22 cellular contexts compared by ENCODE assay signal in the genomic region with DNA sequence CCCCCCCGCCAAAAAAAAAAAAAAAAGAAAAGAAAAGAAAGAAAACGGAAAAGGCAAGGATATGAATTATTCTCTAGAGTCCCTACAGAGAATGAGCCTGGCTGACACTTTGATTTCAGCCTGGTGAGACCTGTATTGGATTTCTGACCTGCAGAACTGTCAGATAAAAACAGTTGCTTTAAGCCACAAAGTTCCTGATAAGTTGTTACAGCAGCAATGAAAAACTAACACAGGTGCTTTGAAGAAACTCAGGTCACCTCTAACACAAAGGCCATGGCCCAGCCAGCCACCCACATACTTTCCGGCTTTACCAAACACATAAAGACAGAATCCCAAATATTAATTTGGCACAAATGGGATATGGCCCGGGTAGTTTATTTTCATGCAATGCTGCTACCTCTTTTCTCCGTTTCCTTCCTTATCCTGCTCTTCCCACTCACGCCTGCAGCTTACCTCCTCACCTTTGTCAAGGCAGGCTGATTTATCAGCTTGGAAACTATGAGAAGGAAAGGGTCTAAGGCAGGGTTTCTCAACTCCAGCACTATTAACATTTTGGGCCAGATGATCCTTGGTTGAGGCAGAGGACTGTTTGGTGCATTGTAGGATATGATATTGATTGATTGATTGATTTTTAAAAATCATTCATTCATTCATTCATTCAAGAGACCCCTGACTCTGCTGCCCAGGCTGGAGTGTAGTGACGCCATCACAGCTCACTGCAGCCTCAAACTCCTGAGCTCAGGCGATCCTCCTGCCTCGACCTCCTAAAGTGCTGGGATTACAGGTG.
DNase-seq lines count a peak whose midpoint lies in the region; ATAC-seq, FAIRE-seq and TF ChIP-seq lines count a peak whose summit lies in the region.
"Had no signal": no experiment of that assay in that cellular context is flagged by ENCODE, and none has a peak within 500 bp of the region (broad histone marks: within the 10 kb centered on the region; RNA-seq: fewer than 3 reads in every experiment).

No MANE protein-coding gene starts in this region.

- 100% methylated on average over 4 of the region's 9 CpGs; no CpG with 5 or more reads in 1 of the 2 experiments for WGBS in IMR-90 (ENCODE audit: extremely low coverage in 2 of 2, insufficient read length in 1 of 2), 2 experiments
- WGBS in right lobe of liver (ENCODE audit: insufficient coverage, low coverage, low lambda C conversion rate, missing lambda C conversion rate) = 60% methylated on average over 8 of the region's 9 CpGs

- peaks cover 9% of the 10 kb centered on the region for H3K9me1 ChIP-seq in IMR-90 (ENCODE audit: insufficient read depth, low read length)

- no peak overlapping the region for H3K27ac ChIP-seq in IMR-90 (ENCODE audit: insufficient read depth, low read length)
- H3K27ac ChIP-seq in right lobe of liver = peak overlapping the region in 1 of 3 donors; percentile 48
- H3K27ac ChIP-seq in kidney (ENCODE audit: low read depth in 2 of 2, low read length in 2 of 2) = no peak overlapping the region

- H4K20me1 ChIP-seq in IMR-90 (ENCODE audit: insufficient read depth, low read length) = peaks cover 8% of the 10 kb centered on the region; the same call in 1 of the 2 replicates

- no peak overlapping the region for H3K4me3 Mint-ChIP-seq in activated T-cell treated with anti-CD3 and anti-CD28 coated beads, Interleukin-2, amount 50 U/mL, for 24 hours
- no peak overlapping the region for H3K4me3 Mint-ChIP-seq in activated naive CD8-positive, alpha-beta T cell treated with anti-CD3 and anti-CD28 coated beads, Interleukin-2, amount 50 U/mL, for 24 hours
- H3K4me3 Mint-ChIP-seq: CD4-positive, alpha-beta T cell had no signal

- no peak overlapping the region for H2BK15ac ChIP-seq in IMR-90 (ENCODE audit: low read depth, low read length)

- TF ChIP-seq POLR2A in IMR-90 (IDR thresholded peaks at IDR 0.05; ENCODE audit: low read depth, low read length) = no peak
- no peak for TF ChIP-seq POLR2A in right lobe of liver (IDR thresholded peaks at IDR 0.05)

- peaks cover 19% of the 10 kb centered on the region for H3K4me1 ChIP-seq in IMR-90 (ENCODE audit: control insufficient read depth, insufficient read depth, low read length)
- H3K4me1 ChIP-seq in right lobe of liver = peaks cover 3 to 60% (median 23%) of the 10 kb centered on the region in 4 donors
- H3K4me1 ChIP-seq in kidney (ENCODE audit: control insufficient read depth in 1 of 2, insufficient read depth in 1 of 2, low read depth in 1 of 2, low read length in 2 of 2) = peaks cover 12 to 18% of the 10 kb centered on the region in 2 donors

- no peak overlapping the region for H2BK20ac ChIP-seq in IMR-90 (ENCODE audit: low read depth, low read length)

- DNase-seq in activated T-cell treated with anti-CD3 and anti-CD28 coated beads, Interleukin-2, amount 50 U/mL, for 24 hours = no peak
- no peak for DNase-seq in activated T-cell treated with anti-CD3 and anti-CD28 coated beads, Interleukin-2, amount 50 U/mL, for 48 hours
- DNase-seq in IMR-90 (no peak), right lobe of liver (no peak), kidney (no peak), GM13977 (ENCODE audit: low spot score) (no peak)
- DNase-seq in activated naive CD8-positive, alpha-beta T cell treated with anti-CD3 and anti-CD28 coated beads, Interleukin-2, amount 50 U/mL, for 24 hours = no peak
- DNase-seq: Calu3; CD4-positive, alpha-beta T cell; GF-D8; H7; MG63; NCI-H1048; NCI-H1436; NCI-H1930; NCI-H226; NCI-H524; NCI-H82; OCI-M1; SHP77 had no signal

- H3K4me2 ChIP-seq in IMR-90 (ENCODE audit: low read depth, low read length) = no peak overlapping the region

- ATAC-seq in IMR-90 (ENCODE audit: low read depth) (no peak), right lobe of liver (peak; percentile 38 to 60 (median 48)), GM19351 (IDR thresholded peaks at IDR 0.05; ENCODE audit: unreplicated experiment) (no peak)
- ATAC-seq in activated naive CD8-positive, alpha-beta T cell treated with anti-CD3 and anti-CD28 coated beads, Interleukin-2, amount 50 U/mL, for 24 hours = no peak

- dilution Hi-C loops in IMR-90 (cut with HindIII; ENCODE audit: low sequenced_read_pairs, unreplicated experiment) = no loop called here

- H3K36me3 Mint-ChIP-seq in activated T-cell treated with anti-CD3 and anti-CD28 coated beads, Interleukin-2, amount 50 U/mL, for 24 hours (ENCODE audit: low read depth) = peaks cover 14% of the 10 kb centered on the region
- H3K36me3 Mint-ChIP-seq in activated naive CD8-positive, alpha-beta T cell treated with anti-CD3 and anti-CD28 coated beads, Interleukin-2, amount 50 U/mL, for 24 hours (ENCODE audit: low read depth) = peaks cover 20% of the 10 kb centered on the region

- intact Hi-C loops in IMR-90 (cut with micrococcal nuclease) (loop anchor here (5.0 kb wide), 1 partner anchor 89 kb away; the partner anchor contains the start of gene ATXN1), right lobe of liver (cut with DNase I) (no loop called here), kidney (cut with DNase I) (no loop called here)

- CTCF ChIA-PET in IMR-90 (lab: Yijun Ruan, JAX) = no interaction called here

- no peak overlapping the region for H3K9ac ChIP-seq in IMR-90 (ENCODE audit: low read depth, low read length)
- H3K9ac ChIP-seq in kidney (ENCODE audit: low read length in 2 of 2) = no peak overlapping the region

- H2AK9ac ChIP-seq in IMR-90 (replicated peaks; ENCODE audit: low read depth, low read length, poor library complexity) = no peak overlapping the region

- H4K91ac ChIP-seq in IMR-90 (ENCODE audit: insufficient read depth, low read depth, low read length) = no peak overlapping the region

- H3K4ac ChIP-seq in IMR-90 (ENCODE audit: low read depth, low read length) = no peak overlapping the region

- no peaks in the 10 kb centered on the region for H3K9me3 ChIP-seq in IMR-90 (ENCODE audit: control insufficient read depth, insufficient read depth, low read length)
- H3K9me3 ChIP-seq in right lobe of liver = no peaks in the 10 kb centered on the region
- H3K9me3 ChIP-seq in kidney (ENCODE audit: control insufficient read depth in 1 of 2, low read length in 2 of 2) = no peaks in the 10 kb centered on the region
- H3K9me3 ChIP-seq: MG63 had no signal

- no peak overlapping the region for H2AFZ ChIP-seq in IMR-90 (replicated peaks; ENCODE audit: low read length, poor library complexity)

- in situ Hi-C loops in IMR-90 (cut with MboI; ENCODE audit: low sequenced_read_pairs) (no loop called here), GM13977 (cut with MboI; ENCODE audit: low pct_unique_long_range_greater_than_20kb, low sequenced_read_pairs, unreplicated experiment) (no loop called here)

- H3K27me3 ChIP-seq in IMR-90 (ENCODE audit: control insufficient read depth, insufficient read depth, low read length) = no peaks in the 10 kb centered on the region
- H3K27me3 ChIP-seq in right lobe of liver = no peaks in the 10 kb centered on the region
- H3K27me3 ChIP-seq: MG63 had no signal

- H3K9me3 Mint-ChIP-seq in activated T-cell treated with anti-CD3 and anti-CD28 coated beads, Interleukin-2, amount 50 U/mL, for 24 hours = peaks cover 3% of the 10 kb centered on the region
- H3K9me3 Mint-ChIP-seq in activated naive CD8-positive, alpha-beta T cell treated with anti-CD3 and anti-CD28 coated beads, Interleukin-2, amount 50 U/mL, for 24 hours = no peaks in the 10 kb centered on the region

- peak overlapping the region; percentile 20; the same call in 1 of the 2 replicates for H2AK5ac ChIP-seq in IMR-90 (ENCODE audit: low read depth, low read length)

- no peak overlapping the region for H3K18ac ChIP-seq in IMR-90 (ENCODE audit: low read depth, low read length)

- H3K23ac ChIP-seq in IMR-90 (ENCODE audit: low read depth, low read length) = no peak overlapping the region

- H2BK5ac ChIP-seq in IMR-90 (ENCODE audit: low read depth, low read length, poor library complexity, severe bottlenecking) = no peak overlapping the region

- BruUV-seq in IMR-90 (replicated peaks; lab: Mats Ljungman, UMichigan) = no TSS peak

- no peak overlapping the region; the same call in 1 of the 2 replicates for H2BK120ac ChIP-seq in IMR-90 (ENCODE audit: low read depth, low read length)

- no peak for FAIRE-seq in kidney (lab: Jason Lieb, UNC)
- FAIRE-seq: A204.1 had no signal

- no peaks in the 10 kb centered on the region for H3K36me3 ChIP-seq in IMR-90 (ENCODE audit: control insufficient read depth, insufficient read depth, low read length)
- no peaks in the 10 kb centered on the region for H3K36me3 ChIP-seq in right lobe of liver
- no peaks in the 10 kb centered on the region for H3K36me3 ChIP-seq in kidney (ENCODE audit: control insufficient read depth in 1 of 2, insufficient read depth in 2 of 2, low read length in 2 of 2)
- H3K36me3 ChIP-seq: MG63 had no signal

- H3K4me1 Mint-ChIP-seq in activated T-cell treated with anti-CD3 and anti-CD28 coated beads, Interleukin-2, amount 50 U/mL, for 24 hours (ENCODE audit: low read depth) = peaks cover 83% of the 10 kb centered on the region
- peaks cover 81% of the 10 kb centered on the region for H3K4me1 Mint-ChIP-seq in activated naive CD8-positive, alpha-beta T cell treated with anti-CD3 and anti-CD28 coated beads, Interleukin-2, amount 50 U/mL, for 24 hours

- peak overlapping the region; percentile 30 for H3K27ac Mint-ChIP-seq in activated T-cell treated with anti-CD3 and anti-CD28 coated beads, Interleukin-2, amount 50 U/mL, for 24 hours
- peak overlapping the region; percentile 49 for H3K27ac Mint-ChIP-seq in activated naive CD8-positive, alpha-beta T cell treated with anti-CD3 and anti-CD28 coated beads, Interleukin-2, amount 50 U/mL, for 24 hours

- no peak overlapping the region for H3K4me3 ChIP-seq in IMR-90 (ENCODE audit: insufficient read depth, low read depth, low read length)
- no peak overlapping the region for H3K4me3 ChIP-seq in right lobe of liver
- no peak overlapping the region for H3K4me3 ChIP-seq in kidney (ENCODE audit: low read length in 2 of 2)
- H3K4me3 ChIP-seq: MG63 had no signal

- POLR2A ChIA-PET in IMR-90 (lab: Charles Lee; ENCODE audit: unreplicated experiment) = no interaction called here

- peaks cover 40 to 57% of the 10 kb centered on the region in 2 experiments for H3K79me1 ChIP-seq in IMR-90 (ENCODE audit: low read depth in 1 of 2, low read length in 2 of 2)

- TF ChIP-seq CTCF in IMR-90 (conservative IDR thresholded peaks at IDR 0.05; ENCODE audit: low read depth, low read length) = no peak
- no peak for TF ChIP-seq CTCF in right lobe of liver (IDR thresholded peaks at IDR 0.05)
- no peak for TF ChIP-seq CTCF in kidney (IDR thresholded peaks at IDR 0.05; ENCODE audit: borderline replicate concordance, extremely low read depth, insufficient read depth)
- no peak for TF ChIP-seq CTCF in GM13977 (IDR thresholded peaks at IDR 0.05; ENCODE audit: extremely low read depth, insufficient read depth, missing control alignments)

- no peaks in the 10 kb centered on the region for H3K27me3 Mint-ChIP-seq in activated T-cell treated with anti-CD3 and anti-CD28 coated beads, Interleukin-2, amount 50 U/mL, for 24 hours
- H3K27me3 Mint-ChIP-seq in activated naive CD8-positive, alpha-beta T cell treated with anti-CD3 and anti-CD28 coated beads, Interleukin-2, amount 50 U/mL, for 24 hours = no peaks in the 10 kb centered on the region
- H3K27me3 Mint-ChIP-seq: CD4-positive, alpha-beta T cell had no signal

- no peak overlapping the region for H4K5ac ChIP-seq in IMR-90 (ENCODE audit: low read depth, low read length)

- H3K14ac ChIP-seq in IMR-90 (replicated peaks; ENCODE audit: low read depth, low read length) = no peak overlapping the region

- no peak overlapping the region for H4K8ac ChIP-seq in IMR-90 (ENCODE audit: low read depth in 2 of 2, low read length in 2 of 2)

- no peak for TF ChIP-seq RAD21 in IMR-90 (IDR thresholded peaks at IDR 0.05; ENCODE audit: low read length)

- H3K56ac ChIP-seq in IMR-90 (ENCODE audit: extremely low read depth, insufficient read depth, low read length) = no peak overlapping the region

Comparison
In these comparisons a context has a peak if more than half of its experiments do, and no peak if none do; other contexts are left out.
1. ATAC-seq: peak in right lobe of liver (4 of 4); none in IMR-90 (single experiment), activated naive CD8-positive, alpha-beta T cell treated with anti-CD3 and anti-CD28 coated beads, Interleukin-2, amount 50 U/mL, for 24 hours (single experiment) and GM19351 (single experiment).